In genomic region chr14:74543771-74544170, GRCh38 we compare ENCODE assay signal across 18 cellular contexts. TPM values are rescaled to one million over a fixed set of nuclear protein-coding genes. Genes with fewer than 3 reads are reported as not detected.
DNase-seq lines count a peak whose midpoint lies in the region; ATAC-seq, FAIRE-seq and TF ChIP-seq lines count a peak whose summit lies in the region.
"Had no signal": no experiment of that assay in that cellular context is flagged by ENCODE, and none has a peak within 500 bp of the region (broad histone marks: within the 10 kb centered on the region; RNA-seq: fewer than 3 reads in every experiment).

No MANE protein-coding gene starts in this region.

- H4K20me1 ChIP-seq in osteoblast (ENCODE audit: insufficient read depth, low read length) = peaks cover 6% of the 10 kb centered on the region

- H3K27me3 ChIP-seq in osteoblast (ENCODE audit: insufficient read depth, low read length) (no peaks in the 10 kb centered on the region), thyroid gland (no peaks in the 10 kb centered on the region)

- no peak for FAIRE-seq in kidney (lab: Jason Lieb, UNC)
- FAIRE-seq: GM12891, GM18507 had no signal

- no peak for ATAC-seq in Right ventricle myocardium superior (ENCODE audit: poor library complexity)
- ATAC-seq: GM23338, HCT116 had no signal

- no peak overlapping the region for H3K9ac ChIP-seq in kidney (ENCODE audit: low read length in 2 of 2)

- no peak overlapping the region for H3K4me2 ChIP-seq in osteoblast (ENCODE audit: insufficient read depth, low read length)
- H3K4me2 ChIP-seq: GM23338 had no signal

- H3K27ac ChIP-seq in RWPE1 = peak overlapping the region; percentile 38
- no peak overlapping the region for H3K27ac ChIP-seq in osteoblast (ENCODE audit: low read depth, low read length)
- H3K27ac ChIP-seq in thyroid gland = peak overlapping the region; percentile 5 to 49 (median 12)
- H3K27ac ChIP-seq in kidney (ENCODE audit: low read depth in 2 of 2, low read length in 2 of 2) = no peak overlapping the region

- 93% methylated on average over 3 of the region's 3 CpGs for WGBS in thyroid gland, 2 donors

- no peak overlapping the region for H2AFZ ChIP-seq in osteoblast (ENCODE audit: low read length)
- H2AFZ ChIP-seq: GM23338 had no signal

- CTCF ChIA-PET in RWPE1 (lab: Yijun Ruan, JAX) = interaction anchor here (0.6 to 0.9 kb wide), 2 partner anchors 65 kb away, joined by 3 to 5 read pairs; no protein-coding TSS in a partner anchor

- H3K79me2 ChIP-seq in osteoblast (ENCODE audit: insufficient read depth, low read length) = peaks cover 3% of the 10 kb centered on the region

- TF ChIP-seq CTCF in RWPE1 (conservative IDR thresholded peaks at IDR 0.05; ENCODE audit: low read depth) (no peak), osteoblast (IDR thresholded peaks at IDR 0.05; ENCODE audit: extremely low read depth, low read depth, low read length) (no peak), thyroid gland (IDR thresholded peaks at IDR 0.05) (no peak), kidney (IDR thresholded peaks at IDR 0.05; ENCODE audit: borderline replicate concordance, extremely low read depth, insufficient read depth) (no peak)

- H3K4me1 ChIP-seq in osteoblast (ENCODE audit: insufficient read depth, low read length) (peaks cover 6% of the 10 kb centered on the region), thyroid gland (peaks cover 43 to 55% of the 10 kb centered on the region in 2 donors), kidney (ENCODE audit: control insufficient read depth in 1 of 2, insufficient read depth in 1 of 2, low read depth in 1 of 2, low read length in 2 of 2) (no peaks in the 10 kb centered on the region)

- H3K4me3 ChIP-seq in osteoblast (ENCODE audit: insufficient read depth, low read length) (no peak overlapping the region), thyroid gland (replicated peaks in 1 of 3) (no peak overlapping the region), kidney (ENCODE audit: low read length in 2 of 2) (no peak overlapping the region)
- H3K4me3 ChIP-seq: GM23338 had no signal

- H3K36me3 ChIP-seq in osteoblast (ENCODE audit: insufficient read depth, low read length) (peaks cover 88% of the 10 kb centered on the region), thyroid gland (no peaks in the 10 kb centered on the region), kidney (ENCODE audit: control insufficient read depth in 1 of 2, insufficient read depth in 2 of 2, low read length in 2 of 2) (no peaks in the 10 kb centered on the region)

- H3K9me3 ChIP-seq in osteoblast (ENCODE audit: low read depth, low read length) = no peaks in the 10 kb centered on the region
- no peaks in the 10 kb centered on the region for H3K9me3 ChIP-seq in thyroid gland
- H3K9me3 ChIP-seq in kidney (ENCODE audit: control insufficient read depth in 1 of 2, low read length in 2 of 2) = no peaks in the 10 kb centered on the region

- DNase-seq in RWPE1 (ENCODE audit: low spot score) (no peak), osteoblast (ENCODE audit: insufficient read length, low spot score, missing footprints) (peak; percentile 13), thyroid gland (no peak), kidney (no peak), Right ventricle myocardium superior (no peak), NCI-H2107 (lab: John Stamatoyannopoulos, UW) (no peak)
- DNase-seq: C1 segment of cervical spinal cord; Calu3; CD4-positive, alpha-beta memory T cell; COR-L47; DMS53; DMS79 treated with DMSO at 0.1 percent for 48 hours; GF-D8; H9 had no signal

- intact Hi-C loops in thyroid gland (cut with DNase I) = no loop called here
- intact Hi-C loops in kidney (cut with DNase I) = no loop called here
- intact Hi-C loops in Right ventricle myocardium superior (cut with DNase I) = no loop called here

- TF ChIP-seq POLR2A in thyroid gland (IDR thresholded peaks at IDR 0.05) = no peak

- POLR2A ChIA-PET in RWPE1 (lab: Yijun Ruan, JAX; ENCODE audit: low non-redundant PET) = no interaction called here

RNA-seq across cellular contexts. Expression of gene ISCA2, which starts 50.2 kb away (rescaled TPM):
- total RNA-seq in osteoblast (8.7 and 18.6 TPM in 2 replicates), thyroid gland (10 to 100 TPM; 24.6 to 54.9 (median 44.2) TPM), kidney (27.1 TPM), Right ventricle myocardium superior (38.3 TPM)
- 60.1 TPM for polyA plus RNA-seq in kidney (ENCODE audit: insufficient read depth, low read depth, low replicate concordance)

RNA-seq across cellular contexts. Expression of gene NPC2, which starts 50.7 kb away (rescaled TPM):
- total RNA-seq in osteoblast = 266 and 291 TPM in 2 replicates
- total RNA-seq in thyroid gland = 1,000 to 10,000 TPM in 1 of 4 donors, 100 to 1,000 TPM in 3; 583 to 1,617 (median 793) TPM
- 217 TPM for total RNA-seq in kidney
- polyA plus RNA-seq in kidney (ENCODE audit: insufficient read depth, low read depth, low replicate concordance) = 435 TPM
- total RNA-seq in Right ventricle myocardium superior = 75.8 TPM

Comparison
In these comparisons a context has a peak if more than half of its experiments do, and no peak if none do; other contexts are left out.
1. H3K27ac ChIP-seq: peak in RWPE1 (single experiment) and thyroid gland (3 of 3); none in osteoblast (single experiment) and kidney (0 of 2).